ENCODE assay signal across 18 cellular contexts in genomic region chr22:37995460-37995859, GRCh38. TPM values are rescaled to one million over a fixed set of nuclear protein-coding genes. Genes with fewer than 3 reads are reported as not detected.
DNase-seq lines count a peak whose midpoint lies in the region; ATAC-seq lines count a peak whose summit lies in the region.
"Had no signal": no experiment of that assay in that cellular context is flagged by ENCODE, and none has a peak within 500 bp of the region (broad histone marks: within the 10 kb centered on the region; RNA-seq: fewer than 3 reads in every experiment).

No MANE protein-coding gene starts in this region.

- peak overlapping the region in 4 of 7 donors; percentile 31 to 74 (median 52) for H3K4me3 Mint-ChIP-seq in CD8-positive, alpha-beta memory T cell
- H3K4me3 Mint-ChIP-seq in naive B cell = peak overlapping the region in 5 of 8 donors; percentile 53 to 72 (median 55)
- H3K4me3 Mint-ChIP-seq: HFFc6 had no signal

- no peaks in the 10 kb centered on the region for H3K36me3 ChIP-seq in CD8-positive, alpha-beta memory T cell (ENCODE audit: insufficient read depth, low read length)

- H3K27me3 Mint-ChIP-seq in CD8-positive, alpha-beta memory T cell = no peaks in the 10 kb centered on the region
- no peaks in the 10 kb centered on the region for H3K27me3 Mint-ChIP-seq in naive B cell

- H3K27ac ChIP-seq in CD8-positive, alpha-beta memory T cell (ENCODE audit: low read depth, low read length) = no peak overlapping the region
- peak overlapping the region; percentile 41 for H3K27ac ChIP-seq in angular gyrus (ENCODE audit: low read depth, low read length)
- peak overlapping the region; percentile 98 for H3K27ac ChIP-seq in temporal lobe (ENCODE audit: low read depth, low read length)
- H3K27ac ChIP-seq: SK-N-MC had no signal

- POLR2A ChIA-PET in CD8-positive, alpha-beta memory T cell (lab: Charles Lee) = interaction anchor here (0.6 kb wide), 1 partner anchor 15 kb away, joined by 3 read pairs; no protein-coding TSS in a partner anchor

- H3K4me1 ChIP-seq in CD8-positive, alpha-beta memory T cell (ENCODE audit: insufficient read depth, low read length) = peaks cover 38% of the 10 kb centered on the region
- H3K4me1 ChIP-seq: Caco-2 had no signal

- H3K9me3 Mint-ChIP-seq in CD8-positive, alpha-beta memory T cell = peaks cover 0 to 2% (median 0%) of the 10 kb centered on the region in 5 donors
- H3K9me3 Mint-ChIP-seq in naive B cell = no peaks in the 10 kb centered on the region
- H3K9me3 Mint-ChIP-seq: HFFc6 had no signal

- H3K4me1 Mint-ChIP-seq in CD8-positive, alpha-beta memory T cell = peaks cover 48 to 60% (median 51%) of the 10 kb centered on the region in 3 donors
- H3K4me1 Mint-ChIP-seq in naive B cell = peaks cover 29 to 32% (median 32%) of the 10 kb centered on the region in 3 donors

- CTCF ChIA-PET in CD8-positive, alpha-beta memory T cell (lab: Charles Lee) = interaction anchor here (1.3 kb wide), 1 partner anchor 57 kb away, joined by 6 read pairs; no protein-coding TSS in a partner anchor

- H3K4me3 ChIP-seq in CD8-positive, alpha-beta memory T cell (ENCODE audit: low read length) = no peak overlapping the region

- H3K9me3 ChIP-seq in CD8-positive, alpha-beta memory T cell (ENCODE audit: low read length) = no peaks in the 10 kb centered on the region
- H3K9me3 ChIP-seq: Caco-2 had no signal

- no peaks in the 10 kb centered on the region for H3K36me3 Mint-ChIP-seq in CD8-positive, alpha-beta memory T cell
- H3K36me3 Mint-ChIP-seq in naive B cell = no peaks in the 10 kb centered on the region

- no peaks in the 10 kb centered on the region for H3K27me3 ChIP-seq in CD8-positive, alpha-beta memory T cell (ENCODE audit: insufficient read depth, low read length, poor library complexity, severe bottlenecking)

- peak overlapping the region; percentile 68 to 98 (median 90) for H3K27ac Mint-ChIP-seq in CD8-positive, alpha-beta memory T cell
- peak overlapping the region in 5 of 6 donors; percentile 79 to 94 (median 84) for H3K27ac Mint-ChIP-seq in naive B cell
- H3K27ac Mint-ChIP-seq: HFFc6 had no signal

- ATAC-seq in naive B cell (ENCODE audit: low read depth in 2 of 2) = no peak
- no peak for ATAC-seq in GM18517 (IDR thresholded peaks at IDR 0.05; ENCODE audit: unreplicated experiment)

- DNase-seq in CD8-positive, alpha-beta memory T cell = no peak
- DNase-seq in naive B cell (no peak), NCI-H2227 treated with DMSO at 0.1 percent for 48 hours (lab: John Stamatoyannopoulos, UW) (no peak), NCI-H2029 (lab: John Stamatoyannopoulos, UW) (no peak)
- DNase-seq: ACHN, Caco-2, HFFc6, KG1, NCI-H1417, NCI-H187, NCI-H226, OCI-M1, SHP77 had no signal

RNA-seq across cellular contexts. Expression of gene SOX10, which starts 11.1 kb away (rescaled TPM):
- total RNA-seq in CD8-positive, alpha-beta memory T cell = not detected
- polyA plus RNA-seq in CD8-positive, alpha-beta memory T cell = not detected
- not detected for polyA plus RNA-seq in naive B cell (ENCODE audit: low read depth in 6 of 6)
- 5.2 TPM for total RNA-seq in temporal lobe
- total RNA-seq: Caco-2, HFFc6, HT-29 had no signal

RNA-seq across cellular contexts. Expression of gene POLR2F, which starts 42.0 kb away (rescaled TPM):
- 100 to 1,000 TPM; 140 to 148 TPM for total RNA-seq in CD8-positive, alpha-beta memory T cell
- 167 TPM for polyA plus RNA-seq in CD8-positive, alpha-beta memory T cell
- 100 to 1,000 TPM; 113 to 131 (median 123) TPM for polyA plus RNA-seq in naive B cell (ENCODE audit: low read depth in 6 of 6)
- 53.4 TPM for total RNA-seq in temporal lobe

RNA-seq across cellular contexts. Expression of gene C22orf23, which starts 42.1 kb away (rescaled TPM):
- total RNA-seq in CD8-positive, alpha-beta memory T cell = under 1 TPM; 0.29 to 0.37 TPM
- not detected for polyA plus RNA-seq in CD8-positive, alpha-beta memory T cell
- not detected for polyA plus RNA-seq in naive B cell (ENCODE audit: low read depth in 6 of 6)
- total RNA-seq in temporal lobe = 0.25 TPM
- total RNA-seq: Caco-2, HT-29 had no signal
